ENCODE assay signal across 12 cellular contexts in genomic region chr2:240519396-240520142, GRCh38. TPM values are rescaled to one million over a fixed set of nuclear protein-coding genes. Genes with fewer than 3 reads are reported as not detected.
A peak's percentile ranks its signal among the peaks of the same experiment; 100 is the strongest.
DNase-seq lines count a peak whose midpoint lies in the region; TF ChIP-seq lines count a peak whose summit lies in the region.
"Had no signal": no experiment of that assay in that cellular context is flagged by ENCODE, and none has a peak within 500 bp of the region (broad histone marks: within the 10 kb centered on the region; RNA-seq: fewer than 3 reads in every experiment).

No MANE protein-coding gene starts in this region.

- no peaks in the 10 kb centered on the region for H3K79me2 ChIP-seq in osteoblast (ENCODE audit: insufficient read depth, low read length)

- H3K4me1 ChIP-seq in HUES6 (ENCODE audit: control insufficient read depth, insufficient read depth, low read length) (no peaks in the 10 kb centered on the region), osteoblast (ENCODE audit: insufficient read depth, low read length) (peaks cover 7% of the 10 kb centered on the region)

- H3K27ac Mint-ChIP-seq in activated CD4-positive, alpha-beta T cell treated with anti-CD3 and anti-CD28 coated beads, Interleukin-2, amount 10 ng/mL, durations not matched to agents 7 days and 5 days = no peak overlapping the region

- CTCF ChIA-PET in activated CD4-positive, alpha-beta T cell treated with anti-CD3 and anti-CD28 coated beads, Interleukin-2, amount 10 ng/mL, durations not matched to agents 7 days and 5 days (lab: Charles Lee) = interaction anchor here (0.6 to 2.2 kb wide), 2 partner anchors 23 to 455 kb away, joined by 3 to 5 read pairs; no protein-coding TSS in a partner anchor

- peak overlapping the region; percentile 49 for H3K4me3 ChIP-seq in HUES6 (ENCODE audit: low read depth, low read length)
- peak overlapping the region; percentile 46 for H3K4me3 ChIP-seq in osteoblast (ENCODE audit: insufficient read depth, low read length)
- H3K4me3 ChIP-seq: SK-N-MC had no signal

- no peak overlapping the region for H3K27ac ChIP-seq in HUES6 (ENCODE audit: low read depth, low read length)
- H3K27ac ChIP-seq in osteoblast (ENCODE audit: low read depth, low read length) = no peak overlapping the region
- H3K27ac ChIP-seq: SK-N-MC had no signal

- H3K27me3 ChIP-seq in HUES6 (ENCODE audit: control insufficient read depth, insufficient read depth, low read length) (peaks cover 30% of the 10 kb centered on the region), osteoblast (ENCODE audit: insufficient read depth, low read length) (peaks cover 7% of the 10 kb centered on the region)

- POLR2A ChIA-PET in activated CD4-positive, alpha-beta T cell treated with anti-CD3 and anti-CD28 coated beads, Interleukin-2, amount 10 ng/mL, durations not matched to agents 7 days and 5 days (lab: Charles Lee) = interaction anchor here (0.6 kb wide), 1 partner anchor 41 kb away, joined by 3 read pairs; no protein-coding TSS in a partner anchor

- H2AFZ ChIP-seq in osteoblast (ENCODE audit: low read length) = peak overlapping the region; percentile 75

- no peak overlapping the region for H3K9ac ChIP-seq in HUES6 (ENCODE audit: low read length)

- H3K4me2 ChIP-seq in osteoblast (ENCODE audit: insufficient read depth, low read length) = peak overlapping the region; percentile 68

- H3K27me3 Mint-ChIP-seq in activated CD4-positive, alpha-beta T cell treated with anti-CD3 and anti-CD28 coated beads, Interleukin-2, amount 10 ng/mL, durations not matched to agents 7 days and 5 days = peaks cover 4% of the 10 kb centered on the region

- DNase-seq in AG08396 (ENCODE audit: low spot score) (peak; percentile 68), fibroblast of peridontal ligament (ENCODE audit: extremely low read depth) (peak; percentile 66), osteoblast (ENCODE audit: insufficient read length, low spot score, missing footprints) (peak; percentile 87), NCI-H2081 treated with DMSO at 0.1 percent for 48 hours (lab: John Stamatoyannopoulos, UW) (no peak), NCI-H1436 (lab: John Stamatoyannopoulos, UW) (no peak), NK-92 (lab: John Stamatoyannopoulos, UW; ENCODE audit: unreplicated experiment) (no peak)
- DNase-seq in activated CD4-positive, alpha-beta T cell treated with anti-CD3 and anti-CD28 coated beads, Interleukin-2, amount 10 ng/mL, durations not matched to agents 7 days and 5 days = no peak
- DNase-seq: activated gamma-delta T cell treated with Interleukin-2 at 50 U/mL for 16 hours; CD4-positive, alpha-beta memory T cell; NCI-H1417 treated with DMSO at 0.1 percent for 48 hours had no signal

- H3K4me3 Mint-ChIP-seq in activated CD4-positive, alpha-beta T cell treated with anti-CD3 and anti-CD28 coated beads, Interleukin-2, amount 10 ng/mL, durations not matched to agents 7 days and 5 days = no peak overlapping the region
- H3K4me3 Mint-ChIP-seq: CD4-positive, alpha-beta memory T cell had no signal

- H3K9me3 ChIP-seq in HUES6 (ENCODE audit: control insufficient read depth, insufficient read depth, low read depth, low read length) = peaks cover 25% of the 10 kb centered on the region
- H3K9me3 ChIP-seq in osteoblast (ENCODE audit: low read depth, low read length) = peaks cover 2% of the 10 kb centered on the region

- H3K36me3 ChIP-seq in HUES6 (ENCODE audit: control insufficient read depth, insufficient read depth, low read length) (peaks cover 5% of the 10 kb centered on the region; the same call in 1 of the 2 replicates), osteoblast (ENCODE audit: insufficient read depth, low read length) (no peaks in the 10 kb centered on the region)

- peaks cover 29% of the 10 kb centered on the region for H3K36me3 Mint-ChIP-seq in activated CD4-positive, alpha-beta T cell treated with anti-CD3 and anti-CD28 coated beads, Interleukin-2, amount 10 ng/mL, durations not matched to agents 7 days and 5 days (ENCODE audit: low read depth)

- H3K9me3 Mint-ChIP-seq in activated CD4-positive, alpha-beta T cell treated with anti-CD3 and anti-CD28 coated beads, Interleukin-2, amount 10 ng/mL, durations not matched to agents 7 days and 5 days = peaks cover 14% of the 10 kb centered on the region

- peaks cover 3% of the 10 kb centered on the region for H3K4me1 Mint-ChIP-seq in activated CD4-positive, alpha-beta T cell treated with anti-CD3 and anti-CD28 coated beads, Interleukin-2, amount 10 ng/mL, durations not matched to agents 7 days and 5 days

- no peak for TF ChIP-seq CTCF in osteoblast (IDR thresholded peaks at IDR 0.05; ENCODE audit: extremely low read depth, low read depth, low read length)

- H4K20me1 ChIP-seq in osteoblast (ENCODE audit: insufficient read depth, low read length) = no peaks in the 10 kb centered on the region

RNA-seq across cellular contexts. Expression of gene ANKMY1, which starts 38.2 kb away (rescaled TPM):
- total RNA-seq in osteoblast = 11.2 and 11.5 TPM in 2 replicates
- 10 to 100 TPM; 38.5 to 39.5 TPM for total RNA-seq in activated CD4-positive, alpha-beta T cell treated with anti-CD3 and anti-CD28 coated beads, Interleukin-2, amount 10 ng/mL, durations not matched to agents 7 days and 5 days

RNA-seq across cellular contexts. Expression of gene DUSP28, which starts 40.6 kb away (rescaled TPM):
- total RNA-seq in osteoblast = 3.2 and 4.7 TPM in 2 replicates
- total RNA-seq in activated CD4-positive, alpha-beta T cell treated with anti-CD3 and anti-CD28 coated beads, Interleukin-2, amount 10 ng/mL, durations not matched to agents 7 days and 5 days = 10 to 100 TPM in 1 of 2 experiments, 1 to 10 TPM in 1; 9.6 to 11.6 TPM

RNA-seq across cellular contexts. Expression of gene RNPEPL1, which starts 48.7 kb away (rescaled TPM):
- total RNA-seq in osteoblast = 13.0 and 14.7 TPM in 2 replicates
- total RNA-seq in activated CD4-positive, alpha-beta T cell treated with anti-CD3 and anti-CD28 coated beads, Interleukin-2, amount 10 ng/mL, durations not matched to agents 7 days and 5 days = 100 to 1,000 TPM; 118 to 122 TPM

Comparison
In these comparisons a context has a peak if more than half of its experiments do, and no peak if none do; other contexts are left out.
1. DNase-seq: peak in AG08396 (single experiment), fibroblast of peridontal ligament (single experiment) and osteoblast (single experiment); none in NCI-H2081 treated with DMSO at 0.1 percent for 48 hours (single experiment), NCI-H1436 (single experiment), NK-92 (single experiment) and activated CD4-positive, alpha-beta T cell treated with anti-CD3 and anti-CD28 coated beads, Interleukin-2, amount 10 ng/mL, durations not matched to agents 7 days and 5 days (single experiment).